Comparison of ENCODE assay signal across 8 cellular contexts in genomic region chr22:39349506-39349966, GRCh38. TPM values are rescaled to one million over a fixed set of nuclear protein-coding genes. Genes with fewer than 3 reads are reported as not detected.
DNase-seq lines count a peak whose midpoint lies in the region; ATAC-seq lines count a peak whose summit lies in the region.

No MANE protein-coding gene starts in this region.

- DNase-seq in NCI-H1417 (lab: John Stamatoyannopoulos, UW) (peak; percentile 14 to 54 (median 52)), NCI-H1417 treated with DMSO at 0.1 percent for 48 hours (lab: John Stamatoyannopoulos, UW) (no peak), germinal center (ENCODE audit: low spot score) (peak; percentile 82), nucleus accumbens (lab: John Stamatoyannopoulos, UW) (peak in 36 of 56 donors; percentile 20 to 77 (median 48)), NCI-H226 (no peak)
- peak; percentile 6 for DNase-seq in Jurkat, Clone E6-1 (ENCODE audit: low read depth, low spot score)
- peak; percentile 54 for DNase-seq in activated T-cell treated with anti-CD3 and anti-CD28 coated beads, Interleukin-2, amount 50 U/mL, for 24 hours

- no peaks in the 10 kb centered on the region for H3K9me3 Mint-ChIP-seq in activated T-cell treated with anti-CD3 and anti-CD28 coated beads, Interleukin-2, amount 50 U/mL, for 24 hours

- peaks cover 12% of the 10 kb centered on the region for H3K4me1 Mint-ChIP-seq in activated T-cell treated with anti-CD3 and anti-CD28 coated beads, Interleukin-2, amount 50 U/mL, for 24 hours (ENCODE audit: low read depth)

- peak overlapping the region; percentile 40 for H3K27ac Mint-ChIP-seq in activated T-cell treated with anti-CD3 and anti-CD28 coated beads, Interleukin-2, amount 50 U/mL, for 24 hours

- H3K27me3 Mint-ChIP-seq in activated T-cell treated with anti-CD3 and anti-CD28 coated beads, Interleukin-2, amount 50 U/mL, for 24 hours, result peaks cover 26% of the 10 kb centered on the region

- H3K36me3 Mint-ChIP-seq in activated T-cell treated with anti-CD3 and anti-CD28 coated beads, Interleukin-2, amount 50 U/mL, for 24 hours (ENCODE audit: low read depth), result no peaks in the 10 kb centered on the region

- no peak for ATAC-seq in GM21447 (IDR thresholded peaks at IDR 0.05; ENCODE audit: unreplicated experiment)

- peak overlapping the region; percentile 76 for H3K4me3 Mint-ChIP-seq in activated T-cell treated with anti-CD3 and anti-CD28 coated beads, Interleukin-2, amount 50 U/mL, for 24 hours

- peak overlapping the region; percentile 57 for H3K4me3 ChIP-seq in Jurkat, Clone E6-1 (ENCODE audit: low read length)

RNA-seq across cellular contexts. Expression of gene SYNGR1, which starts 0.3 kb away (rescaled TPM):
- polyA plus RNA-seq in Jurkat, Clone E6-1 (2012; ENCODE audit: insufficient read depth, insufficient read length), result 24.4 TPM

RNA-seq across cellular contexts. Expression of gene RPL3, which starts 30.1 kb away (rescaled TPM):
- 2,535 TPM for polyA plus RNA-seq in Jurkat, Clone E6-1 (2012; ENCODE audit: insufficient read depth, insufficient read length)

RNA-seq across cellular contexts. Expression of gene TAB1, which starts 50.0 kb away (rescaled TPM):
- 14.7 TPM for polyA plus RNA-seq in Jurkat, Clone E6-1 (2012; ENCODE audit: insufficient read depth, insufficient read length)

Comparison
In these comparisons a context has a peak if more than half of its experiments do, and no peak if none do; other contexts are left out.
1. DNase-seq: peak in NCI-H1417 (3 of 3), Jurkat, Clone E6-1 (single experiment), activated T-cell treated with anti-CD3 and anti-CD28 coated beads, Interleukin-2, amount 50 U/mL, for 24 hours (single experiment), germinal center (single experiment) and nucleus accumbens (36 of 56); none in NCI-H1417 treated with DMSO at 0.1 percent for 48 hours (single experiment) and NCI-H226 (single experiment).